13 cellular contexts compared by ENCODE assay signal in the genomic region with DNA sequence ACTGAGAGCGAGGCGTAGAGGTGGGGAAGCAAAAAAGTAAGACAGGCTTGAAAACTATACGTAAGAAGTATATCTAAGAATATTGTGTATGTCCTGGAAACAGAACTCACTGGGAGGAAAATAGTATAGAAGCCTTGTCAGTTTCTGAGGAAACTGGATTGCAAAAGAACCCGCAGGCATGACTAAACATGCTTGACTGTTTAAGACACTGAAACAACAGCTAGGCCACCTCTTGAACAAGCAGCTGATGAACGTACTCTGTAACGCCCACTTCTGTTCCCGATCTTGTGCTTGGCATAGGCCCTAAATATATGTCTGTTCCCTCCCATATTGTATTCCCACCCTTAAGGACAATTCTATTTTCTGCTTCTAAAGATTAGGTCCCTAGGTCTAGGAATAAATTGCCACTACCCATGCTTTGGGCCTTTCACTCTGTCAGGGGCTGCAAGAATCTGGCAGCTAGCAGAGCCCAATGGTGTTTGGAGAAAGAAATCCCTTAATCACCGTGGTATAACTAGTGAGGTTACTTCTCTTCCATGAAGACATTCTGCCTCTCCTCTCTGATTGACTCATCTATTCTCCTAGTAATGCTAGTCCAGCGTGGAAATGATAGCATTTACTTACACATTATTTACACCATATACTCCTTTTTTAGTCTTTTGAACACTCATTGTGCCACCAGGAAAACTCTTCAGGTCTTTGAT.
DNase-seq lines count a peak whose midpoint lies in the region; TF ChIP-seq lines count a peak whose summit lies in the region.
"Had no signal": no experiment of that assay in that cellular context is flagged by ENCODE, and none has a peak within 500 bp of the region (broad histone marks: within the 10 kb centered on the region; RNA-seq: fewer than 3 reads in every experiment).

No MANE protein-coding gene starts in this region.

- TF ChIP-seq CTCF in foreskin fibroblast (IDR thresholded peaks at IDR 0.05; ENCODE audit: low read depth, low read length) (no peak), GM13976 (IDR thresholded peaks at IDR 0.05; ENCODE audit: borderline replicate concordance, control extremely low read depth, extremely low read depth, insufficient read depth, missing control alignments) (no peak)

- peaks cover 58% of the 10 kb centered on the region for H3K4me1 Mint-ChIP-seq in T-helper 2 cell treated with Interferon-gamma antibody and Interleukin-4, amounts not matched to agents 5 μg/mL and 100 μg/mL, for 36 hours (ENCODE audit: low read depth)
- H3K4me1 Mint-ChIP-seq: T-helper 17 cell had no signal

- H3K9me3 ChIP-seq in subcutaneous abdominal adipose tissue (ENCODE audit: control insufficient read depth in 5 of 5, low read length in 5 of 5), result no peaks in the 10 kb centered on the region
- H3K9me3 ChIP-seq: tibial artery had no signal

- in situ Hi-C loops in GM13976 (cut with MboI; ENCODE audit: low sequenced_read_pairs, unreplicated experiment), result no loop called here

- H3K4me3 Mint-ChIP-seq in T-helper 2 cell treated with Interferon-gamma antibody and Interleukin-4, amounts not matched to agents 5 μg/mL and 100 μg/mL, for 36 hours, result peak overlapping the region; percentile 22
- H3K4me3 Mint-ChIP-seq: T-helper 17 cell had no signal

- no peak overlapping the region for H3K9ac ChIP-seq in subcutaneous abdominal adipose tissue (ENCODE audit: low read length in 5 of 5)

- H3K4me3 ChIP-seq in foreskin fibroblast (ENCODE audit: low read depth in 1 of 2, low read length in 2 of 2) (no peak overlapping the region), subcutaneous abdominal adipose tissue (ENCODE audit: low read depth in 1 of 5, low read length in 5 of 5) (peak overlapping the region in 1 of 5 donors; percentile 4)
- H3K4me3 ChIP-seq: tibial artery had no signal

- H3K27ac ChIP-seq in subcutaneous abdominal adipose tissue (ENCODE audit: low read depth, low read length), result peak overlapping the region; percentile 88
- H3K27ac ChIP-seq: tibial artery had no signal

- no peaks in the 10 kb centered on the region for H3K27me3 ChIP-seq in subcutaneous abdominal adipose tissue (ENCODE audit: control insufficient read depth in 5 of 5, insufficient read depth in 4 of 5, low read length in 5 of 5)
- H3K27me3 ChIP-seq: tibial artery had no signal

- H3K36me3 Mint-ChIP-seq in T-helper 2 cell treated with Interferon-gamma antibody and Interleukin-4, amounts not matched to agents 5 μg/mL and 100 μg/mL, for 36 hours (ENCODE audit: low read depth), result peaks cover 3% of the 10 kb centered on the region

- DNase-seq in NCI-H510A (lab: John Stamatoyannopoulos, UW) (peak; percentile 0), NCI-H510A treated with DMSO at 0.1 percent for 48 hours (lab: John Stamatoyannopoulos, UW) (no peak), foreskin fibroblast (peak; percentile 50 to 77), amniotic stem cell (lab: John Stamatoyannopoulos, UW) (no peak), GM13976 (ENCODE audit: low spot score) (no peak)
- DNase-seq in T-helper 2 cell treated with Interferon-gamma antibody and Interleukin-4, amounts not matched to agents 5 μg/mL and 100 μg/mL, for 36 hours (ENCODE audit: low spot score), result peak; percentile 44
- DNase-seq in effector CD4-positive, alpha-beta T cell, result no peak
- DNase-seq: activated gamma-delta T cell treated with Interleukin-2 at 50 U/mL for 16 hours; NCI-H1930; stimulated activated CD4-positive, alpha-beta T cell treated with anti-CD3 and anti-CD28 coated beads, Interleukin-15, amount 100 ng/mL, for 24 hours; T-helper 17 cell; tibial artery had no signal

- peaks cover 0 to 51% (median 32%) of the 10 kb centered on the region in 5 donors for H3K4me1 ChIP-seq in subcutaneous abdominal adipose tissue (ENCODE audit: control insufficient read depth in 5 of 5, insufficient read depth in 5 of 5, low read length in 5 of 5)

- no peaks in the 10 kb centered on the region for H3K9me3 Mint-ChIP-seq in T-helper 2 cell treated with Interferon-gamma antibody and Interleukin-4, amounts not matched to agents 5 μg/mL and 100 μg/mL, for 36 hours

- H3K27ac Mint-ChIP-seq in T-helper 2 cell treated with Interferon-gamma antibody and Interleukin-4, amounts not matched to agents 5 μg/mL and 100 μg/mL, for 36 hours, result peak overlapping the region; percentile 74
- H3K27ac Mint-ChIP-seq: T-helper 17 cell had no signal

- H3K27me3 Mint-ChIP-seq in T-helper 2 cell treated with Interferon-gamma antibody and Interleukin-4, amounts not matched to agents 5 μg/mL and 100 μg/mL, for 36 hours (ENCODE audit: low read depth), result no peaks in the 10 kb centered on the region
- H3K27me3 Mint-ChIP-seq: T-helper 17 cell had no signal

- H3K36me3 ChIP-seq in subcutaneous abdominal adipose tissue (ENCODE audit: control insufficient read depth in 5 of 5, insufficient read depth in 5 of 5, low read length in 5 of 5), result no peaks in the 10 kb centered on the region
- H3K36me3 ChIP-seq: tibial artery had no signal

Comparison
In these comparisons a context has a peak if more than half of its experiments do, and no peak if none do; other contexts are left out.
1. DNase-seq: peak in NCI-H510A (single experiment), T-helper 2 cell treated with Interferon-gamma antibody and Interleukin-4, amounts not matched to agents 5 μg/mL and 100 μg/mL, for 36 hours (single experiment) and foreskin fibroblast (2 of 2); none in NCI-H510A treated with DMSO at 0.1 percent for 48 hours (single experiment), amniotic stem cell (single experiment), effector CD4-positive, alpha-beta T cell (single experiment) and GM13976 (single experiment).